1 cellular context compared by ENCODE assay signal in genomic region chr14:103102689-103103260, GRCh38.
A peak's percentile ranks its signal among the peaks of the same experiment; 100 is the strongest.
TF ChIP-seq lines count a peak whose summit lies in the region.

No MANE protein-coding gene starts in this region.

TF ChIP-seq in K562, 482 proteins besides CTCF, POLR2A, EP300 and RAD21:
- 0 out of 2 replicates have a peak, but pooled peaks have one; percentile 19 for TF ChIP-seq RBFOX2 (IDR thresholded peaks at IDR 0.05; ENCODE audit: low read depth, low read length)
- no peak for TF ChIP-seq TBP (optimal IDR thresholded peaks at IDR 0.05; ENCODE audit: low read depth, low read length)
TF ChIP-seq in K562: peak in this region for 1.
